Comparison of ENCODE assay signal across 8 cellular contexts in genomic region chr2:138827426-138828054, GRCh38. TPM values are rescaled to one million over a fixed set of nuclear protein-coding genes. Genes with fewer than 3 reads are reported as not detected.
DNase-seq lines count a peak whose midpoint lies in the region; ATAC-seq, FAIRE-seq and TF ChIP-seq lines count a peak whose summit lies in the region.

No MANE protein-coding gene starts in this region.

- H2AFZ ChIP-seq in GM23248 (no peak overlapping the region), HepG2 (ENCODE audit: low read length) (no peak overlapping the region)

- TF ChIP-seq EP300 in HepG2 (IDR thresholded peaks at IDR 0.05; ENCODE audit: low read depth in 2 of 2, low read length in 2 of 2) (no peak), HepG2 (CRISPR knock-in tag; IDR thresholded peaks at IDR 0.05; ENCODE audit: borderline replicate concordance) (no peak)

- DNase-seq in activated T-cell treated with anti-CD3 and anti-CD28 coated beads, Interleukin-2, amount 50 U/mL, for 4 hours: peak; percentile 4
- no peak for DNase-seq in activated T-cell treated with anti-CD3 and anti-CD28 coated beads, Interleukin-2, amount 50 U/mL, for 24 hours
- DNase-seq in GM23248 (peak; percentile 67), KG1 (lab: John Stamatoyannopoulos, UW) (peak; percentile 30), Panc1 (ENCODE audit: low read depth, low spot score) (no peak), colonic mucosa (no peak), HepG2 (ENCODE audit: low spot score) (peak; percentile 74), vagina (ENCODE audit: extremely low spot score in 2 of 2) (no peak)

- peaks cover 2% of the 10 kb centered on the region for H3K27me3 Mint-ChIP-seq in activated T-cell treated with anti-CD3 and anti-CD28 coated beads, Interleukin-2, amount 50 U/mL, for 4 hours (ENCODE audit: low read depth)
- H3K27me3 Mint-ChIP-seq in activated T-cell treated with anti-CD3 and anti-CD28 coated beads, Interleukin-2, amount 50 U/mL, for 24 hours: peaks cover 11% of the 10 kb centered on the region

- FAIRE-seq in HepG2 (lab: Jason Lieb, UNC): peak; percentile 81

- H3K27ac ChIP-seq in GM23248 (no peak overlapping the region), Panc1 (ENCODE audit: low read length) (no peak overlapping the region), colonic mucosa (no peak overlapping the region), HepG2 (ENCODE audit: extremely low read length, insufficient read depth, low read length) (no peak overlapping the region), vagina (no peak overlapping the region)

- TF ChIP-seq RAD21 in HepG2 (CRISPR knock-in tag; IDR thresholded peaks at IDR 0.05): peak; percentile 68

- in situ Hi-C loops in GM23248 (cut with MboI): loop anchor here (10.0 kb wide), 1 partner anchor 913 kb away; no protein-coding TSS in a partner anchor
- in situ Hi-C loops in Panc1 (cut with HindIII; ENCODE audit: low pct_unique_long_range_greater_than_20kb, low sequenced_read_pairs): no loop called here
- in situ Hi-C loops in HepG2 (cut with HindIII; ENCODE audit: extremely low pct_ligation_motif_present, low pct_unique_long_range_greater_than_20kb): loop anchor here (5.0 kb wide), 1 partner anchor 940 kb away; no protein-coding TSS in a partner anchor

- no peak overlapping the region for H3K4me3 Mint-ChIP-seq in activated T-cell treated with anti-CD3 and anti-CD28 coated beads, Interleukin-2, amount 50 U/mL, for 4 hours
- no peak overlapping the region for H3K4me3 Mint-ChIP-seq in activated T-cell treated with anti-CD3 and anti-CD28 coated beads, Interleukin-2, amount 50 U/mL, for 24 hours

- POLR2A ChIA-PET in Panc1 (lab: Charles Lee): no interaction called here
- POLR2A ChIA-PET in HepG2 (lab: Yijun Ruan, JAX): no interaction called here

- H4K20me1 ChIP-seq in GM23248 (ENCODE audit: insufficient read depth) (no peaks in the 10 kb centered on the region), HepG2 (ENCODE audit: insufficient read depth, low read length) (no peaks in the 10 kb centered on the region)

- H3F3A ChIP-seq in GM23248 (ENCODE audit: insufficient read depth): no peaks in the 10 kb centered on the region

- H3K27ac Mint-ChIP-seq in activated T-cell treated with anti-CD3 and anti-CD28 coated beads, Interleukin-2, amount 50 U/mL, for 24 hours: no peak overlapping the region

- no peak overlapping the region for H3K9ac ChIP-seq in GM23248
- no peak overlapping the region for H3K9ac ChIP-seq in colonic mucosa (ENCODE audit: low read depth in 2 of 2, low read length in 2 of 2)
- H3K9ac ChIP-seq in HepG2 (ENCODE audit: insufficient read depth, low read depth, low read length): no peak overlapping the region

- H3K36me3 ChIP-seq in GM23248 (ENCODE audit: low read depth) (no peaks in the 10 kb centered on the region), Panc1 (ENCODE audit: control insufficient read depth, insufficient read depth, low read length) (no peaks in the 10 kb centered on the region), colonic mucosa (no peaks in the 10 kb centered on the region), HepG2 (replicated peaks in 1 of 2; ENCODE audit: control insufficient read depth in 1 of 2, insufficient read depth in 2 of 2, low read length in 2 of 2) (no peaks in the 10 kb centered on the region), vagina (no peaks in the 10 kb centered on the region)

- H3K9me2 ChIP-seq in GM23248 (ENCODE audit: insufficient read depth): no peaks in the 10 kb centered on the region

- TF ChIP-seq POLR2A in HepG2 (IDR thresholded peaks at IDR 0.05; ENCODE audit: insufficient read depth in 1 of 2, low read depth in 2 of 2, low read length in 2 of 2): no peak
- TF ChIP-seq POLR2A in vagina (IDR thresholded peaks at IDR 0.05): no peak

- BruUV-seq in Panc1 (replicated peaks; lab: Mats Ljungman, UMichigan): no TSS peak
- BruUV-seq in HepG2 (replicated peaks; lab: Mats Ljungman, UMichigan): no TSS peak

- H3K79me2 ChIP-seq in GM23248 (ENCODE audit: insufficient read depth) (no peaks in the 10 kb centered on the region), HepG2 (ENCODE audit: insufficient read depth, low read length) (no peaks in the 10 kb centered on the region)

- H3K4me1 ChIP-seq in GM23248 (ENCODE audit: insufficient read depth) (no peaks in the 10 kb centered on the region), Panc1 (ENCODE audit: control insufficient read depth, insufficient read depth, low read length) (no peaks in the 10 kb centered on the region; the same call in 1 of the 2 replicates), colonic mucosa (no peaks in the 10 kb centered on the region), HepG2 (ENCODE audit: insufficient read depth, low read length) (no peaks in the 10 kb centered on the region), vagina (no peaks in the 10 kb centered on the region)

- H3K9me3 ChIP-seq in GM23248 (ENCODE audit: low read depth): no peaks in the 10 kb centered on the region
- H3K9me3 ChIP-seq in Panc1 (ENCODE audit: control insufficient read depth, insufficient read depth, low read depth, low read length): no peaks in the 10 kb centered on the region
- no peaks in the 10 kb centered on the region for H3K9me3 ChIP-seq in colonic mucosa
- H3K9me3 ChIP-seq in HepG2 (ENCODE audit: low read length): no peaks in the 10 kb centered on the region
- no peaks in the 10 kb centered on the region for H3K9me3 ChIP-seq in vagina

- H3K4me1 Mint-ChIP-seq in activated T-cell treated with anti-CD3 and anti-CD28 coated beads, Interleukin-2, amount 50 U/mL, for 4 hours (ENCODE audit: low read depth): no peaks in the 10 kb centered on the region
- peaks cover 2% of the 10 kb centered on the region for H3K4me1 Mint-ChIP-seq in activated T-cell treated with anti-CD3 and anti-CD28 coated beads, Interleukin-2, amount 50 U/mL, for 24 hours (ENCODE audit: low read depth)

- CTCF ChIA-PET in Panc1 (lab: Charles Lee) (interaction anchor here (0.6 to 1.8 kb wide), 4 partner anchors 877 to 961 kb away, joined by 3 to 7 read pairs (median 5); no protein-coding TSS in a partner anchor), HepG2 (lab: Yijun Ruan, JAX; ENCODE audit: low intra/inter-chr PET ratio, low total read pairs) (interaction anchor here (0.7 to 6.0 kb wide), 7 partner anchors 13 to 962 kb away, joined by 3 to 53 read pairs (median 3); no protein-coding TSS in a partner anchor)

- no peaks in the 10 kb centered on the region for H3K9me3 Mint-ChIP-seq in activated T-cell treated with anti-CD3 and anti-CD28 coated beads, Interleukin-2, amount 50 U/mL, for 4 hours
- no peaks in the 10 kb centered on the region for H3K9me3 Mint-ChIP-seq in activated T-cell treated with anti-CD3 and anti-CD28 coated beads, Interleukin-2, amount 50 U/mL, for 24 hours

- H3K27me3 ChIP-seq in GM23248 (replicated peaks; ENCODE audit: insufficient read depth): peaks cover 5% of the 10 kb centered on the region; the same call in 1 of the 2 replicates
- no peaks in the 10 kb centered on the region; the same call in 1 of the 2 replicates for H3K27me3 ChIP-seq in Panc1 (ENCODE audit: control insufficient read depth, insufficient read depth, low read length)
- no peaks in the 10 kb centered on the region for H3K27me3 ChIP-seq in colonic mucosa
- no peaks in the 10 kb centered on the region for H3K27me3 ChIP-seq in HepG2 (ENCODE audit: control insufficient read depth in 1 of 2, insufficient read depth in 2 of 2, low read length in 2 of 2)
- no peaks in the 10 kb centered on the region for H3K27me3 ChIP-seq in vagina

- intact Hi-C loops in Panc1 (cut with micrococcal nuclease; ENCODE audit: unreplicated experiment): loop anchor here (1.0 to 10.0 kb wide), 3 partner anchors 453 to 961 kb away; no protein-coding TSS in a partner anchor
- intact Hi-C loops in colonic mucosa (cut with DNase I): loop anchor here (5.0 kb wide), 1 partner anchor 915 kb away; no protein-coding TSS in a partner anchor
- intact Hi-C loops in HepG2 (cut with micrococcal nuclease; ENCODE audit: unreplicated experiment): loop anchor here (1.0 to 5.0 kb wide), 8 partner anchors 13 to 1895 kb away; no protein-coding TSS in a partner anchor
- intact Hi-C loops in vagina (cut with DNase I): loop anchor here (10.0 kb wide), 1 partner anchor 913 kb away; no protein-coding TSS in a partner anchor

- no peak overlapping the region for H3K4me3 ChIP-seq in GM23248
- no peak overlapping the region for H3K4me3 ChIP-seq in Panc1 (ENCODE audit: low read depth in 2 of 2, low read length in 2 of 2)
- H3K4me3 ChIP-seq in colonic mucosa: no peak overlapping the region
- no peak overlapping the region for H3K4me3 ChIP-seq in HepG2 (replicated peaks in 1 of 3; ENCODE audit: insufficient read depth in 1 of 3, low read depth in 2 of 3, low read length in 3 of 3)
- H3K4me3 ChIP-seq in vagina: no peak overlapping the region

- H3K4me2 ChIP-seq in GM23248 (ENCODE audit: unreplicated experiment): no peak overlapping the region
- no peak overlapping the region for H3K4me2 ChIP-seq in HepG2 (ENCODE audit: low read depth, low read length)

- no peaks in the 10 kb centered on the region for H3K36me3 Mint-ChIP-seq in activated T-cell treated with anti-CD3 and anti-CD28 coated beads, Interleukin-2, amount 50 U/mL, for 4 hours (ENCODE audit: insufficient read depth)
- no peaks in the 10 kb centered on the region for H3K36me3 Mint-ChIP-seq in activated T-cell treated with anti-CD3 and anti-CD28 coated beads, Interleukin-2, amount 50 U/mL, for 24 hours (ENCODE audit: low read depth)

- peak; percentile 37 to 46 for ATAC-seq in activated T-cell treated with anti-CD3 and anti-CD28 coated beads, Interleukin-2, amount 50 U/mL, for 4 hours
- peak; percentile 77 for ATAC-seq in Panc1
- peak; percentile 81 for ATAC-seq in HepG2

- TF ChIP-seq CTCF in Panc1 (IDR thresholded peaks at IDR 0.05): peak; percentile 78
- TF ChIP-seq CTCF in colonic mucosa (IDR thresholded peaks at IDR 0.05): peak; percentile 68
- peak; percentile 83 for TF ChIP-seq CTCF in HepG2 (CRISPR knock-in tag; IDR thresholded peaks at IDR 0.05)
- TF ChIP-seq CTCF in vagina (IDR thresholded peaks at IDR 0.05): peak; percentile 49 to 57 (median 55)

- WGBS in GM23248 (ENCODE audit: low coverage in 1 of 2, low lambda C conversion rate in 2 of 2, missing lambda C conversion rate in 2 of 2), 2 experiments: 12 to 17% methylated on average over 3 of the region's 3 CpGs
- WGBS in HepG2 (ENCODE audit: low lambda C conversion rate): 1% methylated on average over 3 of the region's 3 CpGs

RNA-seq across cellular contexts. Expression of gene NXPH2, which starts 47.4 kb away (rescaled TPM):
- total RNA-seq in activated T-cell treated with anti-CD3 and anti-CD28 coated beads, Interleukin-2, amount 50 U/mL, for 4 hours: not detected
- total RNA-seq in GM23248 (2014; rRNA removed; shearing (Covaris generic)): not detected in 2 replicates
- polyA plus RNA-seq in GM23248 (2016; fragmentation: Nextera tagmentation; extraction: Ambion mirVana) (not detected in 2 replicates), HepG2 (2011; rRNA removed) (not detected in 2 replicates)
- total RNA-seq in Panc1 (2021; ENCODE audit: unreplicated experiment) (5.4 TPM), colonic mucosa (not detected), HepG2 (2016; rRNA removed; fragmentation: Illumina TruSeq; extraction: Trizol) (not detected in 2 replicates), vagina (not detected)
- 2.5 TPM for polyA plus RNA-seq in Panc1 (2012; ENCODE audit: insufficient read length)
- not detected in 2 replicates for total RNA-seq in HepG2 (2016; cell fraction: cytosol; rRNA removed; fragmentation: Illumina TruSeq; extraction: Trizol; ENCODE audit: low read depth)
- total RNA-seq in HepG2 (2016; cell fraction: insoluble cytoplasmic fraction; rRNA removed; fragmentation: Illumina TruSeq; extraction: Trizol): not detected in 2 replicates
- total RNA-seq in HepG2 (2016; cell fraction: membrane; rRNA removed; fragmentation: Illumina TruSeq; extraction: Trizol): not detected in 2 replicates
- not detected in 2 replicates for total RNA-seq in HepG2 (2016; cell fraction: nucleus; rRNA removed; fragmentation: Illumina TruSeq; extraction: Trizol)
- not detected in 2 replicates for polyA plus RNA-seq in HepG2 (2011; cell fraction: cytosol; rRNA removed)
- polyA plus RNA-seq in HepG2 (2011; cell fraction: nucleus; rRNA removed): not detected in 2 replicates
- polyA plus RNA-seq in HepG2 (2012): not detected in 2 replicates
- not detected in 2 replicates for polyA plus RNA-seq in HepG2 (2016; cell fraction: cytosol; fragmentation: Illumina TruSeq; extraction: Trizol; ENCODE audit: low read depth)
- not detected in 2 replicates for polyA plus RNA-seq in HepG2 (2016; cell fraction: insoluble cytoplasmic fraction; fragmentation: Illumina TruSeq; extraction: Trizol; ENCODE audit: low read depth)
- not detected in 2 replicates for polyA plus RNA-seq in HepG2 (2016; cell fraction: membrane; fragmentation: Illumina TruSeq; extraction: Trizol; ENCODE audit: low read depth)
- polyA plus RNA-seq in HepG2 (2016; cell fraction: nucleus; fragmentation: Illumina TruSeq; extraction: Trizol; ENCODE audit: insufficient read depth, low read depth): not detected in 2 replicates
- not detected in 2 replicates for polyA minus RNA-seq in HepG2 (2011; rRNA and poly(A)+ RNA removed; ENCODE audit: low replicate concordance)
- not detected in 2 replicates for polyA minus RNA-seq in HepG2 (2011; cell fraction: cytosol; rRNA and poly(A)+ RNA removed)
- not detected in 2 replicates for polyA minus RNA-seq in HepG2 (2011; cell fraction: nucleus; rRNA and poly(A)+ RNA removed)

Comparison
In these comparisons a context has a peak if more than half of its experiments do, and no peak if none do; other contexts are left out.
1. DNase-seq: peak in activated T-cell treated with anti-CD3 and anti-CD28 coated beads, Interleukin-2, amount 50 U/mL, for 4 hours (single experiment), GM23248 (single experiment), KG1 (single experiment) and HepG2 (single experiment); none in activated T-cell treated with anti-CD3 and anti-CD28 coated beads, Interleukin-2, amount 50 U/mL, for 24 hours (single experiment), Panc1 (single experiment), colonic mucosa (single experiment) and vagina (0 of 2).
2. Peak in every context shown above with its lines, with median percentiles within 50 percentile points of each other: ATAC-seq and CTCF ChIP-seq.